In genomic region chr4:139167774-139168444, GRCh38 we compare ENCODE assay signal across 7 cellular contexts.
A peak's percentile ranks its signal among the peaks of the same experiment; 100 is the strongest.
DNase-seq lines count a peak whose midpoint lies in the region; ATAC-seq and TF ChIP-seq lines count a peak whose summit lies in the region.

No MANE protein-coding gene starts in this region.

- no peak overlapping the region for H3K4me3 Mint-ChIP-seq in nephron

- H3K9me3 Mint-ChIP-seq in nephron = no peaks in the 10 kb centered on the region

- peak; percentile 29 to 54 (median 34) for TF ChIP-seq CTCF in nephron (IDR thresholded peaks at IDR 0.05; ENCODE audit: unreplicated experiment in 3 of 3)

- H3K27ac Mint-ChIP-seq in nephron = no peak overlapping the region

- DNase-seq in GM19238 (ENCODE audit: insufficient read length, low spot score) (peak; percentile 6), NOMO-1 treated with dmso at 0.1 percent for 144 hours (lab: John Stamatoyannopoulos, UW; ENCODE audit: unreplicated experiment) (peak; percentile 65)
- no peak for DNase-seq in effector memory CD4-positive, alpha-beta T cell

- no peaks in the 10 kb centered on the region for H3K36me3 Mint-ChIP-seq in nephron (ENCODE audit: low read depth)

- H3K27me3 Mint-ChIP-seq in nephron (ENCODE audit: low read depth) = no peaks in the 10 kb centered on the region

- H3K27ac ChIP-seq in effector memory CD4-positive, alpha-beta T cell (ENCODE audit: insufficient read depth, low read length, poor library complexity, severe bottlenecking) = no peak overlapping the region

- H3K4me3 ChIP-seq in endocrine pancreas (ENCODE audit: control insufficient read depth, insufficient read depth, low read length) = no peak overlapping the region
- no peak overlapping the region for H3K4me3 ChIP-seq in effector memory CD4-positive, alpha-beta T cell (ENCODE audit: insufficient read depth, low read depth, low read length, poor library complexity, severe bottlenecking)

- H3K9me3 ChIP-seq in endocrine pancreas (ENCODE audit: control insufficient read depth, low read length) = no peaks in the 10 kb centered on the region
- H3K9me3 ChIP-seq in effector memory CD4-positive, alpha-beta T cell (ENCODE audit: control insufficient read depth, low read length) = no peaks in the 10 kb centered on the region

- peak overlapping the region; percentile 38 for H3K9ac ChIP-seq in endocrine pancreas (ENCODE audit: control insufficient read depth, insufficient read depth, low read length)

- peaks cover 10% of the 10 kb centered on the region for H3K4me1 Mint-ChIP-seq in nephron

- H3K36me3 ChIP-seq in endocrine pancreas (ENCODE audit: control insufficient read depth, insufficient read depth, low read length) = no peaks in the 10 kb centered on the region
- H3K36me3 ChIP-seq in effector memory CD4-positive, alpha-beta T cell (ENCODE audit: control insufficient read depth, insufficient read depth, low read length) = no peaks in the 10 kb centered on the region

- H3K27me3 ChIP-seq in endocrine pancreas (ENCODE audit: control insufficient read depth, insufficient read depth, low read length) = no peaks in the 10 kb centered on the region
- H3K27me3 ChIP-seq in effector memory CD4-positive, alpha-beta T cell (replicated peaks; ENCODE audit: control insufficient read depth, insufficient read depth, low read length, poor library complexity, severe bottlenecking) = no peaks in the 10 kb centered on the region

- H3K4me1 ChIP-seq in endocrine pancreas (ENCODE audit: control insufficient read depth, insufficient read depth, low read length) = peaks cover 5% of the 10 kb centered on the region
- no peaks in the 10 kb centered on the region for H3K4me1 ChIP-seq in effector memory CD4-positive, alpha-beta T cell (ENCODE audit: control insufficient read depth, insufficient read depth, low read length, poor library complexity, severe bottlenecking)

- ATAC-seq in HG02571 (IDR thresholded peaks at IDR 0.05; ENCODE audit: unreplicated experiment) (no peak), HG02885 (IDR thresholded peaks at IDR 0.05; ENCODE audit: poor library complexity, unreplicated experiment) (no peak)

Comparison
In these comparisons a context has a peak if more than half of its experiments do, and no peak if none do; other contexts are left out.
1. DNase-seq: peak in GM19238 (single experiment) and NOMO-1 treated with dmso at 0.1 percent for 144 hours (single experiment); none in effector memory CD4-positive, alpha-beta T cell (0 of 3).